Comparison of ENCODE assay signal across 14 cellular contexts in the genomic region with DNA sequence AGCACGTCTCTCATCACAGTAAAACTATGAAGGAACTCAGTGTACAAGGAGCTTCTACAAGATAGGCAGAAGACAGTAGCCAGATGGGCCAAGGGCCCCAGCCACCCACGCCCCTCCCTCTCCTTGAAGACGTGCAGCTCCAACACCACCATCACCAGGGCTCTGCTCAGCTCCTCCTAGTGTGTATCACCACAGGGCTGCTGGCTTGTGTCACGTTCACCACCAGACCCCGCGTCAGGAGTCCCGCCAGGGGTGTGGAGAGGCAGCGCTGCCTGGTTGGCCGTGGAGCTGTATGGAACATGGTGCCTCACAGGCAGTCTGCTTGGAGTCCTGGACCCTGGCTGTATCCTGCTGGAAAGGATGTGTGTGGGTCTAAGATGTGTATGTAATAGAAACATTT. TPM values are rescaled to one million over a fixed set of nuclear protein-coding genes. Genes with fewer than 3 reads are reported as not detected.
DNase-seq lines count a peak whose midpoint lies in the region; ATAC-seq and TF ChIP-seq lines count a peak whose summit lies in the region.
"Not testable (repeated sequence)": the region's sequence is repeated elsewhere in the genome, so short reads cannot be mapped to it uniquely, and the experiment has no call there.
"Had no signal": no experiment of that assay in that cellular context is flagged by ENCODE, and none has a peak within 500 bp of the region (broad histone marks: within the 10 kb centered on the region; RNA-seq: fewer than 3 reads in every experiment).

No MANE protein-coding gene starts in this region.

- not testable (repeated sequence) for H3K4me3 ChIP-seq in BLaER1; Panc1 (ENCODE audit: low read depth in 2 of 2, low read length in 2 of 2); right cardiac atrium (ENCODE audit: low read length); upper lobe of right lung

- not testable (repeated sequence) for H3K9me3 Mint-ChIP-seq in activated T-helper 17 cell treated with anti-CD3 and anti-CD28 coated beads, Interleukin-2, amount 50 U/mL, for 72 hours

- not testable (repeated sequence) for H4K20me1 ChIP-seq in BLaER1

- BruUV-seq in Panc1 (replicated peaks; lab: Mats Ljungman, UMichigan), result not testable (repeated sequence)

- 81% methylated on average over 9 of the region's 9 CpGs for WGBS in right cardiac atrium

- H3K27ac Mint-ChIP-seq in T-helper 17 cell, result peak overlapping the region; percentile 91
- H3K27ac Mint-ChIP-seq in activated T-helper 17 cell treated with anti-CD3 and anti-CD28 coated beads, Interleukin-2, amount 50 U/mL, for 72 hours, result peak overlapping the region; percentile 8

- H3K4me2 ChIP-seq in BLaER1, result not testable (repeated sequence)

- not testable (repeated sequence) for H3K27me3 ChIP-seq in BLaER1; Panc1 (ENCODE audit: control insufficient read depth, insufficient read depth, low read length); right cardiac atrium (ENCODE audit: control insufficient read depth, insufficient read depth); upper lobe of right lung

- not testable (repeated sequence) for H3K4me1 Mint-ChIP-seq in T-helper 17 cell; activated T-helper 17 cell treated with anti-CD3 and anti-CD28 coated beads, Interleukin-2, amount 50 U/mL, for 72 hours

- not testable (repeated sequence) for H3K4me3 Mint-ChIP-seq in T-helper 17 cell; activated T-helper 17 cell treated with anti-CD3 and anti-CD28 coated beads, Interleukin-2, amount 50 U/mL, for 72 hours

- intact Hi-C loops in Panc1 (cut with micrococcal nuclease; ENCODE audit: unreplicated experiment); Right ventricle myocardium superior (cut with DNase I); right cardiac atrium (cut with DNase I); upper lobe of right lung (cut with DNase I): not testable (repeated sequence)

- TF ChIP-seq CTCF in Panc1 (IDR thresholded peaks at IDR 0.05); upper lobe of right lung (IDR thresholded peaks at IDR 0.05): not testable (repeated sequence)

- POLR2A ChIA-PET in Panc1 (lab: Charles Lee), result not testable (repeated sequence)

- not testable (repeated sequence) for H3K27me3 Mint-ChIP-seq in T-helper 17 cell; activated T-helper 17 cell treated with anti-CD3 and anti-CD28 coated beads, Interleukin-2, amount 50 U/mL, for 72 hours

- H3K9ac ChIP-seq in BLaER1, result not testable (repeated sequence)

- in situ Hi-C loops in Panc1 (cut with HindIII; ENCODE audit: low pct_unique_long_range_greater_than_20kb, low sequenced_read_pairs), result not testable (repeated sequence)

- 0 out of 2 replicates have a peak overlapping the region, but pooled peaks have one; percentile 30 for H3K27ac ChIP-seq in BLaER1
- not testable (repeated sequence) for H3K27ac ChIP-seq in Panc1 (ENCODE audit: low read length); right cardiac atrium (ENCODE audit: low read length); upper lobe of right lung

- H3K36me3 ChIP-seq in BLaER1 (peaks cover 89% of the 10 kb centered on the region), upper lobe of right lung (peaks cover 65% of the 10 kb centered on the region)
- H3K36me3 ChIP-seq in Panc1 (ENCODE audit: control insufficient read depth, insufficient read depth, low read length), result not testable (repeated sequence)

- DNase-seq in Panc1 (ENCODE audit: low read depth, low spot score); T-helper 17 cell; Right ventricle myocardium superior; right cardiac atrium; upper lobe of right lung: not testable (repeated sequence)
- peak; percentile 33 for DNase-seq in mucosa of gallbladder (ENCODE audit: low spot score)

- CTCF ChIA-PET in Panc1 (lab: Charles Lee), result interaction anchor here (0.6 kb wide), 1 partner anchor 21 kb away, joined by 6 read pairs; no protein-coding TSS in a partner anchor

- peaks cover 36% of the 10 kb centered on the region for H3K4me1 ChIP-seq in BLaER1
- H3K4me1 ChIP-seq in Panc1 (ENCODE audit: control insufficient read depth, insufficient read depth, low read length); right cardiac atrium (ENCODE audit: control insufficient read depth, insufficient read depth, low read length); upper lobe of right lung: not testable (repeated sequence)

- peaks cover 62% of the 10 kb centered on the region for H3K9me3 ChIP-seq in BLaER1
- not testable (repeated sequence) for H3K9me3 ChIP-seq in Panc1 (ENCODE audit: control insufficient read depth, insufficient read depth, low read depth, low read length); T-helper 17 cell (ENCODE audit: control insufficient read depth, low read length, poor library complexity, severe bottlenecking); right cardiac atrium (ENCODE audit: control insufficient read depth, low read length); upper lobe of right lung

- ATAC-seq in Panc1, result peak; percentile 62
- ATAC-seq in T-helper 17 cell, result peak; percentile 37
- ATAC-seq in activated T-helper 17 cell treated with anti-CD3 and anti-CD28 coated beads, Interleukin-2, amount 50 U/mL, for 72 hours (replicated peaks), result peak; percentile 14
- ATAC-seq in Right ventricle myocardium superior (ENCODE audit: poor library complexity), result peak; percentile 39
- ATAC-seq in right cardiac atrium, result peak; percentile 23 to 40
- ATAC-seq in upper lobe of right lung, result peak; percentile 23

- H3K36me3 Mint-ChIP-seq in T-helper 17 cell (ENCODE audit: low read depth), result not testable (repeated sequence)
- H3K36me3 Mint-ChIP-seq in activated T-helper 17 cell treated with anti-CD3 and anti-CD28 coated beads, Interleukin-2, amount 50 U/mL, for 72 hours (ENCODE audit: low read depth), result peaks cover 84% of the 10 kb centered on the region

RNA-seq across cellular contexts. Expression of a gene that starts 21.1 kb away (rescaled TPM):
- 148 TPM for total RNA-seq in Panc1 (2021; ENCODE audit: unreplicated experiment)
- polyA plus RNA-seq in Panc1 (2012; ENCODE audit: insufficient read length), result 249 TPM
- total RNA-seq in T-helper 17 cell, result 10 to 100 TPM; 50.3 to 52.2 TPM
- 10 to 100 TPM; 64.5 to 83.0 TPM for total RNA-seq in activated T-helper 17 cell treated with anti-CD3 and anti-CD28 coated beads, Interleukin-2, amount 50 U/mL, for 72 hours
- total RNA-seq in Right ventricle myocardium superior, result 32.4 TPM
- total RNA-seq in right cardiac atrium, result 10 to 100 TPM; 29.7 to 41.8 (median 36.7) TPM
- 61.0 TPM for polyA plus RNA-seq in right cardiac atrium
- total RNA-seq in mucosa of gallbladder, result 97.1 TPM
- total RNA-seq in upper lobe of right lung, result 69.5 TPM

RNA-seq across cellular contexts. Expression of a gene that starts 32.3 kb away (rescaled TPM):
- total RNA-seq in Panc1 (2021; ENCODE audit: unreplicated experiment) (171 TPM), T-helper 17 cell (100 to 1,000 TPM; 170 to 171 TPM), Right ventricle myocardium superior (837 TPM), right cardiac atrium (100 to 1,000 TPM; 370 to 452 (median 422) TPM), mucosa of gallbladder (140 TPM), upper lobe of right lung (94.0 TPM)
- 185 TPM for polyA plus RNA-seq in Panc1 (2012; ENCODE audit: insufficient read length)
- 100 to 1,000 TPM; 132 to 177 TPM for total RNA-seq in activated T-helper 17 cell treated with anti-CD3 and anti-CD28 coated beads, Interleukin-2, amount 50 U/mL, for 72 hours
- 605 TPM for polyA plus RNA-seq in right cardiac atrium

RNA-seq across cellular contexts. Expression of a gene that starts 32.4 kb away (rescaled TPM):
- 8.1 TPM for total RNA-seq in Panc1 (2021; ENCODE audit: unreplicated experiment)
- polyA plus RNA-seq in Panc1 (2012; ENCODE audit: insufficient read length), result 5.5 TPM
- total RNA-seq in T-helper 17 cell, result 1 to 10 TPM; 1.9 to 2.4 TPM
- total RNA-seq in activated T-helper 17 cell treated with anti-CD3 and anti-CD28 coated beads, Interleukin-2, amount 50 U/mL, for 72 hours, result 10 to 100 TPM in 1 of 2 donors, 1 to 10 TPM in 1; 6.4 to 10.5 TPM
- 8.1 TPM for total RNA-seq in Right ventricle myocardium superior
- total RNA-seq in right cardiac atrium, result 1 to 10 TPM; 8.1 to 9.8 (median 8.6) TPM
- polyA plus RNA-seq in right cardiac atrium, result 6.1 TPM
- total RNA-seq in mucosa of gallbladder, result 7.0 TPM
- 5.5 TPM for total RNA-seq in upper lobe of right lung

RNA-seq across cellular contexts. Expression of a gene that starts 59.1 kb away (rescaled TPM):
- total RNA-seq in Panc1 (2021; ENCODE audit: unreplicated experiment) (0.82 TPM), T-helper 17 cell (not detected), Right ventricle myocardium superior (103 TPM), right cardiac atrium (10 to 100 TPM in 3 of 4 donors, 1 to 10 TPM in 1; 6.3 to 51.1 (median 30.8) TPM), mucosa of gallbladder (not detected), upper lobe of right lung (not detected)
- 0.74 TPM for polyA plus RNA-seq in Panc1 (2012; ENCODE audit: insufficient read length)
- total RNA-seq in activated T-helper 17 cell treated with anti-CD3 and anti-CD28 coated beads, Interleukin-2, amount 50 U/mL, for 72 hours, result not detected
- 47.6 TPM for polyA plus RNA-seq in right cardiac atrium
- total RNA-seq: A673, G401, H4, HFFc6, HT1080 had no signal
- polyA plus RNA-seq: BJ had no signal
